Comparison of ENCODE assay signal across 17 cellular contexts in the genomic region with DNA sequence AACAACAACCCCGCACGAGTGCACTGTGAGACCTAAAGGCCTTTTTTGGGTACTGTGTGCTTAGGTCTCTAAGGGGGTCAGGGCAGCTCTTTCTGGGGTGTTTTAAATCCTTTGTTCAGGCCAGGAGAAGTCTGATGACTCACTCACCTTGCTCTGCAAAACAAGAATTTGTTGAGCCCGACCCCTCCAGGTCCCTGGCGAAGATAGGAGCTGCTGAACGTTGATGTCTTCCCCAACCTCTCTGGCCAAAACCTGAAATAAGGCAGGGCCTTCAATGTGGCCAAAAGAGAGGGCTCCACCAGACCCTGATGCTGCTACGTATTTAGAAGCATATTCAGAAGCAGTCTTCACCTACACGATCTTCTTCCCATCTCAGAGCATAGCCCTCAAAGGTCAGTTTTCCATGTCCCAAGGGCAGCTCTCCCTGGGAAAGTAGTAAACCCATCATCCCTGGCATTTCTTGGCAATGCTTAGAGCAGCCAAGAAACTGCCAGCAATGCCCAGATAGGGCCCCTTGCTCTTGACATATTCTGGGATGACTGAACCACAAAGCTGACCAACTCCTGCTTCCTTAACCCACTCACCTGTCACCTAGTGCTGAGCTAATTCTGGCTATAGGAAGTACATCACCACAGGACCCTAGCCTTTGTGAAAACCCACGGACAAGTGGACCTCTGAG. TPM values are rescaled to one million over a fixed set of nuclear protein-coding genes. Genes with fewer than 3 reads are reported as not detected.
DNase-seq lines count a peak whose midpoint lies in the region; ATAC-seq, FAIRE-seq and TF ChIP-seq lines count a peak whose summit lies in the region.
"Had no signal": no experiment of that assay in that cellular context is flagged by ENCODE, and none has a peak within 500 bp of the region (broad histone marks: within the 10 kb centered on the region; RNA-seq: fewer than 3 reads in every experiment).

No MANE protein-coding gene starts in this region.

- H3K27me3 ChIP-seq in heart left ventricle: no peaks in the 10 kb centered on the region
- H3K27me3 ChIP-seq in pancreas: no peaks in the 10 kb centered on the region
- no peaks in the 10 kb centered on the region for H3K27me3 ChIP-seq in vagina
- no peaks in the 10 kb centered on the region for H3K27me3 ChIP-seq in MG63

- no peak for DNase-seq in Right ventricle myocardium superior
- no peak for DNase-seq in left cardiac atrium
- no peak for DNase-seq in heart left ventricle
- peak in 1 of 6 donors; percentile 37 for DNase-seq in pancreas
- DNase-seq in vagina (ENCODE audit: extremely low spot score in 2 of 2): peak in 1 of 2 donors; percentile 61
- no peak for DNase-seq in GM10266 (ENCODE audit: extremely low spot score)
- no peak for DNase-seq in MG63
- DNase-seq: effector memory CD8-positive, alpha-beta T cell; NCI-H1092 had no signal

- H3K36me3 ChIP-seq in heart left ventricle (no peaks in the 10 kb centered on the region), pancreas (no peaks in the 10 kb centered on the region), vagina (no peaks in the 10 kb centered on the region), MG63 (no peaks in the 10 kb centered on the region)
- H3K36me3 ChIP-seq: HAP-1 had no signal

- peak; percentile 18 for ATAC-seq in Right ventricle myocardium superior (ENCODE audit: poor library complexity)
- no peak for ATAC-seq in left cardiac atrium
- peak in 1 of 4 donors; percentile 5 for ATAC-seq in heart left ventricle
- ATAC-seq in pancreas: peak in 3 of 4 donors; percentile 19 to 34 (median 29)
- no peak for ATAC-seq in GM18907 (IDR thresholded peaks at IDR 0.05; ENCODE audit: unreplicated experiment)
- ATAC-seq: effector memory CD8-positive, alpha-beta T cell; GM12878 had no signal

- WGBS in heart left ventricle, 4 donors: 59 to 75% (median 69%) methylated on average over 8 of the region's 8 CpGs
- WGBS in pancreas, 2 donors: 57 to 65% methylated on average over 8 of the region's 8 CpGs

- TF ChIP-seq CTCF in heart left ventricle (IDR thresholded peaks at IDR 0.05): no peak
- TF ChIP-seq CTCF in pancreas (IDR thresholded peaks at IDR 0.05): no peak
- TF ChIP-seq CTCF in vagina (IDR thresholded peaks at IDR 0.05): no peak
- TF ChIP-seq CTCF in GM10266 (IDR thresholded peaks at IDR 0.05; ENCODE audit: control insufficient read depth, insufficient read depth, low read depth, missing control alignments): no peak

- intact Hi-C loops in Right ventricle myocardium superior (cut with DNase I) (no loop called here), left cardiac atrium (cut with DNase I) (loop anchor here in 1 of 2 donors (2.0 kb wide), 2 partner anchors 85 to 173 kb away; no protein-coding TSS in a partner anchor), heart left ventricle (cut with DNase I) (loop anchor here (2.0 to 10.0 kb wide), 9 partner anchors 43 to 521 kb away; a partner anchor contains a TSS), pancreas (cut with DNase I) (loop anchor here in 1 of 3 donors (10.0 kb wide), 1 partner anchor 161 kb away; a partner anchor contains a TSS), vagina (cut with DNase I) (no loop called here)

- H3K9me3 ChIP-seq in heart left ventricle (no peaks in the 10 kb centered on the region), pancreas (no peaks in the 10 kb centered on the region), vagina (no peaks in the 10 kb centered on the region), MG63 (no peaks in the 10 kb centered on the region)
- H3K9me3 ChIP-seq: HAP-1 had no signal

- no peak for TF ChIP-seq POLR2A in heart left ventricle (IDR thresholded peaks at IDR 0.05)
- no peak for TF ChIP-seq POLR2A in vagina (IDR thresholded peaks at IDR 0.05)

- H3K4me1 ChIP-seq in heart left ventricle (peaks cover 0 to 56% (median 17%) of the 10 kb centered on the region in 12 donors), pancreas (peaks cover 0 to 12% (median 6%) of the 10 kb centered on the region in 3 donors), vagina (peaks cover 29% of the 10 kb centered on the region)

- no peak overlapping the region for H3K4me3 ChIP-seq in heart left ventricle
- H3K4me3 ChIP-seq in pancreas: no peak overlapping the region
- H3K4me3 ChIP-seq in vagina: no peak overlapping the region
- H3K4me3 ChIP-seq in MG63: no peak overlapping the region
- H3K4me3 ChIP-seq: GM12878, HAP-1 had no signal

- peak overlapping the region in 11 of 12 donors; percentile 44 to 94 (median 64) for H3K27ac ChIP-seq in heart left ventricle
- H3K27ac ChIP-seq in pancreas: peak overlapping the region; percentile 25 to 63 (median 61)
- H3K27ac ChIP-seq in vagina: peak overlapping the region; percentile 85

- no peak for FAIRE-seq in pancreas (lab: Jason Lieb, UNC)
- FAIRE-seq: GM12878 had no signal

RNA-seq across cellular contexts. Expression of a gene that starts 27.1 kb away (rescaled TPM):
- total RNA-seq in Right ventricle myocardium superior: 0.24 TPM
- 1 to 10 TPM in 1 of 2 donors, not detected in 1; 1.0 TPM for total RNA-seq in left cardiac atrium
- total RNA-seq in heart left ventricle: 1 to 10 TPM in 1 of 9 donors, under 1 TPM in 7, not detected in 1; 0.44 to 1.4 (median 0.83) TPM
- 1 to 10 TPM in 1 of 2 donors, under 1 TPM in 1; 0.53 to 1.1 TPM for polyA plus RNA-seq in heart left ventricle
- 1 to 10 TPM in 1 of 6 donors, under 1 TPM in 5; 0.18 to 1.0 (median 0.69) TPM for total RNA-seq in pancreas
- 1 to 10 TPM in 1 of 2 donors, under 1 TPM in 1; 0.65 to 1.3 TPM for polyA plus RNA-seq in pancreas
- total RNA-seq in vagina: 1.2 TPM
- total RNA-seq in MG63 (2014; rRNA removed; shearing (Covaris generic); ENCODE audit: low replicate concordance): 0.59 and 10.2 TPM in 2 replicates
- total RNA-seq: HT1080 had no signal

RNA-seq across cellular contexts. Expression of a gene that starts 43.3 kb away (rescaled TPM):
- total RNA-seq in Right ventricle myocardium superior: 486 TPM
- 100 to 1,000 TPM; 431 to 706 TPM for total RNA-seq in left cardiac atrium
- 100 to 1,000 TPM; 305 to 823 (median 538) TPM for total RNA-seq in heart left ventricle
- polyA plus RNA-seq in heart left ventricle: 1,000 to 10,000 TPM in 1 of 2 donors, 100 to 1,000 TPM in 1; 188 to 1,023 TPM
- 1 to 10 TPM in 2 of 6 donors, under 1 TPM in 3, not detected in 1; 0.42 to 2.5 (median 1.00) TPM for total RNA-seq in pancreas
- polyA plus RNA-seq in pancreas: 10 to 100 TPM in 1 of 2 donors, 1 to 10 TPM in 1; 4.6 to 17.8 TPM
- total RNA-seq in vagina: not detected
- not detected in 2 replicates for total RNA-seq in MG63 (2014; rRNA removed; shearing (Covaris generic); ENCODE audit: low replicate concordance)
- total RNA-seq: GM12878, HT1080, mononuclear cell, NCI-H460, RPMI7951 had no signal
- polyA plus RNA-seq: AG04450, GM12878 had no signal

RNA-seq across cellular contexts. Expression of a gene that starts 58.4 kb away (rescaled TPM):
- total RNA-seq in Right ventricle myocardium superior (320 TPM), left cardiac atrium (100 to 1,000 TPM; 200 to 270 TPM), heart left ventricle (100 to 1,000 TPM; 170 to 353 (median 313) TPM), pancreas (10 to 100 TPM; 14.6 to 34.9 (median 27.3) TPM), vagina (173 TPM)
- polyA plus RNA-seq in heart left ventricle (100 to 1,000 TPM; 291 to 497 TPM), pancreas (10 to 100 TPM; 32.4 to 56.6 TPM)
- total RNA-seq in MG63 (2014; rRNA removed; shearing (Covaris generic); ENCODE audit: low replicate concordance): 93.8 and 116 TPM in 2 replicates

Comparison
In these comparisons a context has a peak if more than half of its experiments do, and no peak if none do; other contexts are left out.
1. ATAC-seq: peak in Right ventricle myocardium superior (single experiment) and pancreas (3 of 4); none in left cardiac atrium (0 of 2) and GM18907 (single experiment).
2. intact Hi-C loops: an anchor here in heart left ventricle (2.0 to 10.0 kb wide); none called in Right ventricle myocardium superior and vagina.
3. RNA of a gene that starts 43.3 kb away (total RNA-seq): 431 to 706 TPM in left cardiac atrium, 305 to 823 TPM in heart left ventricle and 486 TPM in Right ventricle myocardium superior (single experiment); 0.42 to 2.5 TPM in pancreas, not detected in vagina (single experiment) and not detected in MG63; every median in the first group is over 10 times any median in the second.
4. Peak in every context shown above with its lines, with median percentiles within 50 percentile points of each other: H3K27ac ChIP-seq.